8 cellular contexts compared by ENCODE assay signal in the genomic region with DNA sequence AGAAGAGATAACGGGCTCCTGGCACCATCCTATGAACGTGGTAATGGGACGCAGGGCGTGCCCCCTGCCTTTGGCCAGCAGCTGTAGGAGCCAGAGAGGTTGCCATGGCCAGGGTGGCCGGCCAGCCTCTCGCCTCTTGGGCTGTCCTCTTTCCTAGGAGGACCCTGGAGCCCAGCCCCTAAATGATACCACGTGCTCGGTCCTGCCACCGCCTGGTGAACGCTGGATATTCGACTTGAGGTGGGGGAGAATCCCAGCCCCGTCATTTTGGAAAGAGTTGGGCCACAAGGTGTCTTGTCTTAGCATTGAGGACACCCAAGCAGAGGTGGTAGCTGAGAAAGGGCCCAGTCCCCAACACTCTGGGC. TPM values are rescaled to one million over a fixed set of nuclear protein-coding genes. Genes with fewer than 3 reads are reported as not detected.
DNase-seq lines count a peak whose midpoint lies in the region; ATAC-seq, FAIRE-seq and TF ChIP-seq lines count a peak whose summit lies in the region.

No MANE protein-coding gene starts in this region.

- H3K4me1 Mint-ChIP-seq in brain: peaks cover 32% of the 10 kb centered on the region

- no peaks in the 10 kb centered on the region for H3K9me3 Mint-ChIP-seq in brain

- no peak for DNase-seq in D721Med (ENCODE audit: insufficient read length, low spot score)
- peak; percentile 36 for DNase-seq in NCI-H345 treated with DMSO at 0.1 percent for 48 hours (lab: John Stamatoyannopoulos, UW; ENCODE audit: unreplicated experiment)
- no peak for DNase-seq in kidney epithelial cell (ENCODE audit: low read depth)
- peak in 28 of 49 donors; percentile 31 to 79 (median 60) for DNase-seq in substantia nigra (lab: John Stamatoyannopoulos, UW)
- no peak for DNase-seq in activated CD4-positive, CD25-positive, alpha-beta regulatory T cell (lab: John Stamatoyannopoulos, UW)
- DNase-seq in lower leg skin (ENCODE audit: low spot score in 2 of 2): no peak

- FAIRE-seq in D721Med (lab: Jason Lieb, UNC): no peak

- WGBS in lower leg skin, 2 donors: 1% methylated on average over 8 to 10 of the region's 12 CpGs

- peaks cover 71% of the 10 kb centered on the region for H3K27me3 Mint-ChIP-seq in brain

- peak overlapping the region; percentile 59 for H3K4me3 ChIP-seq in kidney epithelial cell (ENCODE audit: low read depth, low read length)
- no peak overlapping the region for H3K4me3 ChIP-seq in lower leg skin (ENCODE audit: low read depth, poor library complexity, severe bottlenecking)

- TF ChIP-seq CTCF in D721Med (IDR thresholded peaks at IDR 0.05; ENCODE audit: insufficient read depth, missing control alignments) (peak; percentile 10), brain (conservative IDR thresholded peaks at IDR 0.05) (peak; percentile 37 to 41), kidney epithelial cell (IDR thresholded peaks at IDR 0.05; ENCODE audit: insufficient read depth, low read length, poor library complexity, severe bottlenecking) (no peak), lower leg skin (IDR thresholded peaks at IDR 0.05) (no peak)

- H3K27me3 ChIP-seq in kidney epithelial cell (ENCODE audit: control insufficient read depth, insufficient read depth, low read length): peaks cover 8% of the 10 kb centered on the region

- no peak for TF ChIP-seq POLR2A in lower leg skin (IDR thresholded peaks at IDR 0.05)

- intact Hi-C loops in lower leg skin (cut with DNase I; ENCODE audit: low total_unique reads): no loop called here

- H3K4me3 Mint-ChIP-seq in brain: peak overlapping the region; percentile 59 to 93 (median 88)

- H3K27ac ChIP-seq in substantia nigra (ENCODE audit: low read depth, low read length, poor library complexity, severe bottlenecking): peak overlapping the region; percentile 77

- H3K36me3 ChIP-seq in kidney epithelial cell (ENCODE audit: control insufficient read depth, insufficient read depth, low read length): no peaks in the 10 kb centered on the region

- H3K27ac Mint-ChIP-seq in brain: peak overlapping the region in 4 of 5 experiments; percentile 41 to 82 (median 58)

- peak; percentile 12 for ATAC-seq in GM21447 (IDR thresholded peaks at IDR 0.05; ENCODE audit: unreplicated experiment)

- H3K36me3 Mint-ChIP-seq in brain: no peaks in the 10 kb centered on the region

RNA-seq across cellular contexts. Expression of gene NRG2, which starts 0.4 kb away (rescaled TPM):
- polyA plus RNA-seq in brain (ENCODE audit: insufficient read depth, low read depth, low replicate concordance): 1.6 TPM
- total RNA-seq in kidney epithelial cell (0.07 TPM in 1 of 2 replicates, not detected in the other), lower leg skin (1 to 10 TPM; 5.3 to 8.8 (median 7.5) TPM)

Comparison
In these comparisons a context has a peak if more than half of its experiments do, and no peak if none do; other contexts are left out.
1. DNase-seq: peak in NCI-H345 treated with DMSO at 0.1 percent for 48 hours (single experiment) and substantia nigra (28 of 49); none in D721Med (single experiment), kidney epithelial cell (single experiment), activated CD4-positive, CD25-positive, alpha-beta regulatory T cell (0 of 4) and lower leg skin (0 of 2).
2. CTCF ChIP-seq: peak in D721Med (single experiment) and brain (2 of 2); none in kidney epithelial cell (single experiment) and lower leg skin (0 of 3).